ENCODE assay signal across 12 cellular contexts in genomic region chr17:41451154-41451728, GRCh38. TPM values are rescaled to one million over a fixed set of nuclear protein-coding genes. Genes with fewer than 3 reads are reported as not detected.
"Had no signal": no experiment of that assay in that cellular context is flagged by ENCODE, and none has a peak within 500 bp of the region (broad histone marks: within the 10 kb centered on the region; RNA-seq: fewer than 3 reads in every experiment).

No MANE protein-coding gene starts in this region.

- DNase-seq: activated CD4-positive, alpha-beta T cell treated with anti-CD3 and anti-CD28 coated beads for 48 hours; activated naive CD4-positive, alpha-beta T cell treated with anti-CD3 and anti-CD28 coated beads, Interleukin-2, amount 50 U/mL, for 16 hours; activated T-cell treated with anti-CD3 and anti-CD28 coated beads for 4 hours; amygdala; NCI-H1436; NCI-H2081 treated with DMSO at 0.1 percent for 48 hours; NCI-H345; NCI-H774; Peyer's patch; SJCRH30; T-helper 9 cell had no signal

RNA-seq across cellular contexts. Expression of gene KRT38, which starts 10.5 kb away (rescaled TPM):
- total RNA-seq: activated T-helper 2 cell treated with anti-CD3 and anti-CD28 coated beads, Interferon-gamma antibody, Interleukin-2, Interleukin-4, amounts not matched to agents 10 μg/mL and 5 μg/mL and 100 μg/mL, durations not matched to agents 14 hours and 24 hours and 36 hours; Peyer's patch; SJCRH30 had no signal

RNA-seq across cellular contexts. Expression of gene KRT32, which starts 15.9 kb away (rescaled TPM):
- total RNA-seq: activated T-helper 2 cell treated with anti-CD3 and anti-CD28 coated beads, Interferon-gamma antibody, Interleukin-2, Interleukin-4, amounts not matched to agents 10 μg/mL and 5 μg/mL and 100 μg/mL, durations not matched to agents 14 hours and 24 hours and 36 hours; Peyer's patch; SJCRH30 had no signal

RNA-seq across cellular contexts. Expression of gene KRT37, which starts 26.9 kb away (rescaled TPM):
- total RNA-seq: activated T-helper 2 cell treated with anti-CD3 and anti-CD28 coated beads, Interferon-gamma antibody, Interleukin-2, Interleukin-4, amounts not matched to agents 10 μg/mL and 5 μg/mL and 100 μg/mL, durations not matched to agents 14 hours and 24 hours and 36 hours; Peyer's patch; SJCRH30 had no signal

RNA-seq across cellular contexts. Expression of gene KRT35, which starts 29.7 kb away (rescaled TPM):
- total RNA-seq: activated T-helper 2 cell treated with anti-CD3 and anti-CD28 coated beads, Interferon-gamma antibody, Interleukin-2, Interleukin-4, amounts not matched to agents 10 μg/mL and 5 μg/mL and 100 μg/mL, durations not matched to agents 14 hours and 24 hours and 36 hours; Peyer's patch; SJCRH30 had no signal

RNA-seq across cellular contexts. Expression of gene KRT36, which starts 38.5 kb away (rescaled TPM):
- total RNA-seq: activated T-helper 2 cell treated with anti-CD3 and anti-CD28 coated beads, Interferon-gamma antibody, Interleukin-2, Interleukin-4, amounts not matched to agents 10 μg/mL and 5 μg/mL and 100 μg/mL, durations not matched to agents 14 hours and 24 hours and 36 hours; Peyer's patch; SJCRH30 had no signal
